ENCODE assay signal across 8 cellular contexts in the genomic region with DNA sequence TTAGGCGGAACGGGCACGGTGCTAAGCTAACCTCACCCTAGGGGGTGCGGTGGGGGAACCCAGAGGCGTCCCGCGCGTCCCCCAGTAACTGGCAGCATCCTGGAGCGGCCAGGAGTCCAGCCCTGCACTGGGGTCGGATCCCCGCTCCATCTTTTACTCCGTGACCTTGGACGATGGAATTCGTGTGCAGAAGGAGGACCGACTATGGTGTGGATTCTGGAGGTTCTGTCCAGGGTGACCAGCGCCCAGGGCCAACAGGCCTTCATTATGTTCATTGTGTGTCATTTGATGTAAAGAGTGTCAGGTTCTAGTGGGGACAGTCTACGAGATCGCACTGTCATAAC. TPM values are rescaled to one million over a fixed set of nuclear protein-coding genes. Genes with fewer than 3 reads are reported as not detected.
DNase-seq lines count a peak whose midpoint lies in the region; ATAC-seq and TF ChIP-seq lines count a peak whose summit lies in the region.

No MANE protein-coding gene starts in this region.

- H3K9me3 ChIP-seq in HUES48 (ENCODE audit: control insufficient read depth, insufficient read depth, low read length) (no peaks in the 10 kb centered on the region), mucosa of rectum (ENCODE audit: control insufficient read depth in 2 of 2, low read length in 2 of 2) (no peaks in the 10 kb centered on the region)

- H2AFZ ChIP-seq in ACC112 (ENCODE audit: low read length, unreplicated experiment) = no peak overlapping the region

- DNase-seq in cardiac fibroblast (ENCODE audit: low read depth in 2 of 2) = no peak
- DNase-seq in effector CD4-positive, alpha-beta T cell = no peak
- DNase-seq in left colon = no peak

- H3K36me3 ChIP-seq in ACC112 (ENCODE audit: insufficient read depth, low read length) = no peaks in the 10 kb centered on the region
- H3K36me3 ChIP-seq in HUES48 (ENCODE audit: control insufficient read depth, insufficient read depth, low read length) = peaks cover 19% of the 10 kb centered on the region
- peaks cover 5 to 6% of the 10 kb centered on the region in 2 donors for H3K36me3 ChIP-seq in mucosa of rectum (ENCODE audit: control insufficient read depth in 2 of 2, insufficient read depth in 2 of 2, low read length in 2 of 2)

- peaks cover 43% of the 10 kb centered on the region for H3K79me2 ChIP-seq in ACC112 (ENCODE audit: control insufficient read depth, insufficient read depth, low read length, unreplicated experiment)

- H3K4me3 ChIP-seq in ACC112 (ENCODE audit: low read depth, low read length) (peak overlapping the region; percentile 99), HUES48 (ENCODE audit: low read depth, low read length) (peak overlapping the region; percentile 99), cardiac fibroblast (replicated peaks in 1 of 2; ENCODE audit: low read depth in 2 of 2, low read length in 2 of 2) (peak overlapping the region; percentile 91 to 94), mucosa of rectum (ENCODE audit: low read length in 2 of 2) (peak overlapping the region; percentile 93 to 95)

- peaks cover 10% of the 10 kb centered on the region for H3K4me1 ChIP-seq in ACC112 (ENCODE audit: control insufficient read depth, insufficient read depth, low read length, unreplicated experiment)
- H3K4me1 ChIP-seq in HUES48 (ENCODE audit: control insufficient read depth, insufficient read depth, low read length) = peaks cover 30% of the 10 kb centered on the region
- H3K4me1 ChIP-seq in mucosa of rectum (ENCODE audit: control insufficient read depth in 2 of 2, insufficient read depth in 2 of 2, low read length in 2 of 2) = peaks cover 52 to 53% of the 10 kb centered on the region in 2 donors

- intact Hi-C loops in left colon (cut with DNase I, micrococcal nuclease) = loop anchor here in 1 of 2 donors (10.0 kb wide), 1 partner anchor 84 kb away; a partner anchor contains a TSS

- H3K27me3 ChIP-seq in ACC112 (ENCODE audit: insufficient read depth, low read length) = no peaks in the 10 kb centered on the region
- H3K27me3 ChIP-seq in HUES48 (ENCODE audit: control insufficient read depth, insufficient read depth, low read length) = no peaks in the 10 kb centered on the region
- no peaks in the 10 kb centered on the region for H3K27me3 ChIP-seq in mucosa of rectum (ENCODE audit: control insufficient read depth in 2 of 2, insufficient read depth in 2 of 2, low read length in 2 of 2)

- no peak for ATAC-seq in GM19397 (IDR thresholded peaks at IDR 0.05; ENCODE audit: unreplicated experiment)
- ATAC-seq in HG02870 (IDR thresholded peaks at IDR 0.05; ENCODE audit: unreplicated experiment) = no peak
- no peak for ATAC-seq in left colon

- TF ChIP-seq CTCF in cardiac fibroblast (IDR thresholded peaks at IDR 0.05; ENCODE audit: low read depth, low read length) = no peak

- no peak overlapping the region for H3K27ac ChIP-seq in ACC112 (ENCODE audit: low read depth, low read length)
- peak overlapping the region; percentile 95 for H3K27ac ChIP-seq in HUES48 (ENCODE audit: low read depth, low read length)
- H3K27ac ChIP-seq in mucosa of rectum (ENCODE audit: low read depth in 2 of 2, low read length in 2 of 2) = peak overlapping the region; percentile 93 to 96

- H3K9ac ChIP-seq in HUES48 (ENCODE audit: low read depth, low read length) = peak overlapping the region; percentile 90
- H3K9ac ChIP-seq in mucosa of rectum (ENCODE audit: low read depth in 1 of 2, low read length in 2 of 2) = peak overlapping the region; percentile 91 to 98

RNA-seq across cellular contexts. Expression of a gene that starts 0.7 kb away (rescaled TPM):
- 100 to 1,000 TPM; 142 to 173 TPM for total RNA-seq in left colon

RNA-seq across cellular contexts. Expression of a gene that starts 0.7 kb away (rescaled TPM):
- 100 to 1,000 TPM in 1 of 2 donors, 10 to 100 TPM in 1; 67.1 to 101 TPM for total RNA-seq in left colon

RNA-seq across cellular contexts. Expression of a gene that starts 21.2 kb away (rescaled TPM):
- not detected for total RNA-seq in left colon

RNA-seq across cellular contexts. Expression of a gene that starts 30.9 kb away (rescaled TPM):
- under 1 TPM; 0.25 to 0.34 TPM for total RNA-seq in left colon

RNA-seq across cellular contexts. Expression of a gene that starts 47.2 kb away (rescaled TPM):
- under 1 TPM; 0.15 to 0.78 TPM for total RNA-seq in left colon
